ENCODE assay signal across 8 cellular contexts in genomic region chr19:28737021-28737525, GRCh38.
DNase-seq lines count a peak whose midpoint lies in the region; ATAC-seq and TF ChIP-seq lines count a peak whose summit lies in the region.

No MANE protein-coding gene starts in this region.

- H2AFZ ChIP-seq in SK-N-SH (ENCODE audit: low read depth) (peak overlapping the region; percentile 90), neuron (ENCODE audit: low read depth, low read length) (peak overlapping the region; percentile 9)

- TF ChIP-seq RAD21 in SK-N-SH (IDR thresholded peaks at IDR 0.05; ENCODE audit: low read length) = peak; percentile 48

- H3F3A ChIP-seq in SK-N-SH (replicated peaks; ENCODE audit: insufficient read depth) = no peaks in the 10 kb centered on the region

- no peak for TF ChIP-seq EP300 in SK-N-SH (IDR thresholded peaks at IDR 0.05; ENCODE audit: borderline replicate concordance in 1 of 2, low read depth in 1 of 2, low read length in 1 of 2)

- POLR2A ChIA-PET in SK-N-SH (lab: Yijun Ruan, JAX) = no interaction called here

- H3K79me2 ChIP-seq in SK-N-SH (ENCODE audit: insufficient read depth) = no peaks in the 10 kb centered on the region

- TF ChIP-seq CTCF in SK-N-SH (IDR thresholded peaks at IDR 0.05) (peak; percentile 83), fibroblast of pulmonary artery (IDR thresholded peaks at IDR 0.05; ENCODE audit: low read length, missing control alignments) (peak; percentile 58)

- CTCF ChIA-PET in SK-N-SH (lab: Yijun Ruan, JAX) = interaction anchor here (0.6 to 2.7 kb wide), 12 partner anchors 10 to 526 kb away, joined by 3 to 15 read pairs (median 4); no protein-coding TSS in a partner anchor

- H3K4me3 ChIP-seq in SK-N-SH (ENCODE audit: low read depth in 2 of 2, low read length in 1 of 2) = peak overlapping the region in 1 of 2 experiments; percentile 39; a peak in 1 of 4 replicates
- H3K4me3 ChIP-seq in fibroblast of pulmonary artery (replicated peaks; ENCODE audit: low read depth, low read length) = no peak overlapping the region
- H3K4me3 ChIP-seq in neuron (ENCODE audit: low read length) = no peak overlapping the region

- H3K27me3 ChIP-seq in SK-N-SH (ENCODE audit: insufficient read depth) = no peaks in the 10 kb centered on the region
- H3K27me3 ChIP-seq in neuron (ENCODE audit: insufficient read depth, low read length) = no peaks in the 10 kb centered on the region

- peak; percentile 23 for DNase-seq in DMS153 (lab: John Stamatoyannopoulos, UW)
- no peak for DNase-seq in SK-N-SH
- peak; percentile 60 for DNase-seq in fibroblast of pulmonary artery (ENCODE audit: low read depth)
- no peak for DNase-seq in KG1 (lab: John Stamatoyannopoulos, UW)

- peak overlapping the region; percentile 66 for H3K4me2 ChIP-seq in SK-N-SH

- H3K36me3 ChIP-seq in SK-N-SH (replicated peaks in 1 of 2; ENCODE audit: control insufficient read depth in 1 of 2, insufficient read depth in 2 of 2, low read length in 1 of 2) = no peaks in the 10 kb centered on the region
- no peaks in the 10 kb centered on the region for H3K36me3 ChIP-seq in neuron (ENCODE audit: insufficient read depth, low read length)

- ATAC-seq in HG03432 (IDR thresholded peaks at IDR 0.05; ENCODE audit: unreplicated experiment) (peak; percentile 48), HG02852 (IDR thresholded peaks at IDR 0.05; ENCODE audit: unreplicated experiment) (no peak), GM21526 (IDR thresholded peaks at IDR 0.05; ENCODE audit: low FRiP score, unreplicated experiment) (no peak)

- H3K4me1 ChIP-seq in SK-N-SH (ENCODE audit: control insufficient read depth in 1 of 2, insufficient read depth in 2 of 2, low read depth in 1 of 2, low read length in 1 of 2) (no peaks in the 10 kb centered on the region), neuron (ENCODE audit: insufficient read depth, low read length) (no peaks in the 10 kb centered on the region)

- no peaks in the 10 kb centered on the region for H4K20me1 ChIP-seq in SK-N-SH (ENCODE audit: insufficient read depth)

- H3K9me3 ChIP-seq in SK-N-SH (no peaks in the 10 kb centered on the region), neuron (ENCODE audit: low read length) (no peaks in the 10 kb centered on the region)

- H3K27ac ChIP-seq in SK-N-SH (ENCODE audit: low read depth in 2 of 2, low read length in 1 of 2) = no peak overlapping the region

- H3K9ac ChIP-seq in SK-N-SH = 0 out of 2 replicates have a peak overlapping the region, but pooled peaks have one; percentile 27

- no peaks in the 10 kb centered on the region for H3K9me2 ChIP-seq in SK-N-SH

- 4% methylated on average over 3 of the region's 3 CpGs for WGBS in SK-N-SH (ENCODE audit: low lambda C conversion rate)

TF ChIP-seq in SK-N-SH, 30 proteins besides CTCF, POLR2A, EP300 and RAD21:
- TF ChIP-seq CHD2 (IDR thresholded peaks at IDR 0.05; ENCODE audit: low read length, partially characterized antibody) = no peak
- TF ChIP-seq SMC3 (IDR thresholded peaks at IDR 0.05; ENCODE audit: low read depth, low read length) = peak; percentile 43

Comparison
In these comparisons a context has a peak if more than half of its experiments do, and no peak if none do; other contexts are left out.
1. DNase-seq: peak in DMS153 (single experiment) and fibroblast of pulmonary artery (single experiment); none in SK-N-SH (single experiment) and KG1 (single experiment).